21 cellular contexts compared by ENCODE assay signal in the genomic region with DNA sequence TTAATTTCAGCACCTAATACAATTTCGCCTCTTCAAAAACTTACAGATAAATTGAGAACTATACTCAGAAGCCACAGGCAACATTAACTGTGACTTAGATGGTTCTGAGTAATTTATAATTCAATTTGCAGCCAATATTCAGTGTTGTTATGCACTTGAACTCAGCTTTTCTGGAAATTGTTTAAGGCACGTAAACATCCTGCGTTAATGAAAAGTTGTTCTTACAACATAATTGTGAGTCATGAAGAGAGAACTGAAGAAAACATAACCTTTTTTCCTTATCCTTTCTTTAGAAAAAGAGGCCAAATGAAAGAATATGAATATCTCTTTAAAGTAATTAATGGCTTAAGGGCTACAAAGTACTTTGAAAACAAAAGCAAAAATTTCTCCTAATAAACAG. TPM values are rescaled to one million over a fixed set of nuclear protein-coding genes. Genes with fewer than 3 reads are reported as not detected.
DNase-seq lines count a peak whose midpoint lies in the region; TF ChIP-seq lines count a peak whose summit lies in the region.
"Had no signal": no experiment of that assay in that cellular context is flagged by ENCODE, and none has a peak within 500 bp of the region (broad histone marks: within the 10 kb centered on the region; RNA-seq: fewer than 3 reads in every experiment).

No MANE protein-coding gene starts in this region.

- no peaks in the 10 kb centered on the region for H3K9me3 ChIP-seq in thyroid gland
- H3K9me3 ChIP-seq: BE2C, Peyer's patch, SJCRH30 had no signal

- WGBS in thyroid gland, 2 donors = 93 to 98% methylated on average over 3 of the region's 3 CpGs

- TF ChIP-seq POLR2A in thyroid gland (IDR thresholded peaks at IDR 0.05) = no peak

- DNase-seq in EH (ENCODE audit: low read depth) (peak; percentile 55), HCEC 1CT (peak; percentile 48), choroid plexus epithelial cell (ENCODE audit: low read depth) (peak; percentile 54), iris pigment epithelial cell (ENCODE audit: low read depth) (peak; percentile 86), NCI-H2196 (lab: John Stamatoyannopoulos, UW; ENCODE audit: unreplicated experiment) (no peak), thyroid gland (no peak)
- DNase-seq in activated naive CD4-positive, alpha-beta T cell (lab: John Stamatoyannopoulos, UW) = no peak
- no peak for DNase-seq in activated CD4-positive, alpha-beta T cell treated with anti-CD3 and anti-CD28 coated beads for 1 hour
- DNase-seq: BE2C; CD4-positive, alpha-beta T cell; COR-L47; DMS79; GOT3; NCI-H1105; NCI-H146; NCI-H2081; NCI-H2171; NCI-H524 treated with DMSO at 0.1 percent for 48 hours; NCI-H82; Peyer's patch; SJCRH30 had no signal

- H3K27ac ChIP-seq in thyroid gland = no peak overlapping the region
- H3K27ac ChIP-seq: Peyer's patch, SJCRH30 had no signal

- intact Hi-C loops in thyroid gland (cut with DNase I) = no loop called here

- H3K4me3 ChIP-seq in choroid plexus epithelial cell (ENCODE audit: low read depth, low read length) (no peak overlapping the region), thyroid gland (replicated peaks in 1 of 3) (no peak overlapping the region)
- H3K4me3 ChIP-seq: Peyer's patch, SJCRH30 had no signal

- TF ChIP-seq CTCF in choroid plexus epithelial cell (conservative IDR thresholded peaks at IDR 0.05; ENCODE audit: low read depth, low read length) (no peak), thyroid gland (IDR thresholded peaks at IDR 0.05) (no peak)

- H3K27me3 ChIP-seq in thyroid gland = no peaks in the 10 kb centered on the region
- H3K27me3 ChIP-seq: BE2C, Peyer's patch, SJCRH30 had no signal

- no peaks in the 10 kb centered on the region for H3K4me1 ChIP-seq in thyroid gland
- H3K4me1 ChIP-seq: BE2C, Peyer's patch had no signal

- no peaks in the 10 kb centered on the region for H3K36me3 ChIP-seq in thyroid gland
- H3K36me3 ChIP-seq: BE2C, Peyer's patch, SJCRH30 had no signal

RNA-seq across cellular contexts. Expression of a gene that starts 16.6 kb away (rescaled TPM):
- total RNA-seq in thyroid gland = 100 to 1,000 TPM; 141 to 185 (median 150) TPM

RNA-seq across cellular contexts. Expression of a gene that starts 20.3 kb away (rescaled TPM):
- total RNA-seq in thyroid gland = 10 to 100 TPM; 48.1 to 84.4 (median 72.3) TPM

Comparison
In these comparisons a context has a peak if more than half of its experiments do, and no peak if none do; other contexts are left out.
1. DNase-seq: peak in EH (single experiment), HCEC 1CT (single experiment), choroid plexus epithelial cell (single experiment) and iris pigment epithelial cell (single experiment); none in NCI-H2196 (single experiment), activated naive CD4-positive, alpha-beta T cell (0 of 4), thyroid gland (0 of 2) and activated CD4-positive, alpha-beta T cell treated with anti-CD3 and anti-CD28 coated beads for 1 hour (single experiment).